In the genomic region with DNA sequence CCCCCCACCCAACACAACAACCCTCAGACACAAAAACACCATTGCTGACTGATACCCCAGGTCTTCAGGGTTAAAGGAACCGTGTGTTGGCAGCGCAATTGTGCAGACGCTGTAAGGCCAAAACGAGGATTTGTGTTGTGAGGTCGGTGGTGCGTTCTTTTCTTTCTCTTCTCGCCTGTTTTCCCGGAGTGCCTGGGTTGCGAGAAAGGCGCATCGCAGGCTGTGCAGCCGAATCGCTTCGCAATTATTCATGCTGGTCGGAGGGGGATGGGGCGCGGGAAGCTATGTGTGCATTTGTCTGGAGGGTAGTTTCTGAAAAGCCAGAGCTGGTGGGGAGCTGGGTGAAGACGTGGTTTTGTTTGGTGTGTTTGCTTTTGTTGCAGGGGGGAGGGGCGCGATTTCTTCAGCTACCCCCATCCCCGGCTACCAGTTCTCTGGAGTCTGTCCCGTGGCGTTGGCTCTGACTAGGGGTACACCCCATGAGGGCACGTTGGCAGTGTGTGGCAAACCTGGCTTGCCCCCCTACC, we compare ENCODE assay signal across 1 cellular context.
TF ChIP-seq lines count a peak whose summit lies in the region.

No MANE protein-coding gene starts in this region.

TF ChIP-seq in HEK293, 187 proteins besides CTCF, POLR2A, EP300 and RAD21 (continued from another document and continues in another):
- TF ChIP-seq, protein P1, sequence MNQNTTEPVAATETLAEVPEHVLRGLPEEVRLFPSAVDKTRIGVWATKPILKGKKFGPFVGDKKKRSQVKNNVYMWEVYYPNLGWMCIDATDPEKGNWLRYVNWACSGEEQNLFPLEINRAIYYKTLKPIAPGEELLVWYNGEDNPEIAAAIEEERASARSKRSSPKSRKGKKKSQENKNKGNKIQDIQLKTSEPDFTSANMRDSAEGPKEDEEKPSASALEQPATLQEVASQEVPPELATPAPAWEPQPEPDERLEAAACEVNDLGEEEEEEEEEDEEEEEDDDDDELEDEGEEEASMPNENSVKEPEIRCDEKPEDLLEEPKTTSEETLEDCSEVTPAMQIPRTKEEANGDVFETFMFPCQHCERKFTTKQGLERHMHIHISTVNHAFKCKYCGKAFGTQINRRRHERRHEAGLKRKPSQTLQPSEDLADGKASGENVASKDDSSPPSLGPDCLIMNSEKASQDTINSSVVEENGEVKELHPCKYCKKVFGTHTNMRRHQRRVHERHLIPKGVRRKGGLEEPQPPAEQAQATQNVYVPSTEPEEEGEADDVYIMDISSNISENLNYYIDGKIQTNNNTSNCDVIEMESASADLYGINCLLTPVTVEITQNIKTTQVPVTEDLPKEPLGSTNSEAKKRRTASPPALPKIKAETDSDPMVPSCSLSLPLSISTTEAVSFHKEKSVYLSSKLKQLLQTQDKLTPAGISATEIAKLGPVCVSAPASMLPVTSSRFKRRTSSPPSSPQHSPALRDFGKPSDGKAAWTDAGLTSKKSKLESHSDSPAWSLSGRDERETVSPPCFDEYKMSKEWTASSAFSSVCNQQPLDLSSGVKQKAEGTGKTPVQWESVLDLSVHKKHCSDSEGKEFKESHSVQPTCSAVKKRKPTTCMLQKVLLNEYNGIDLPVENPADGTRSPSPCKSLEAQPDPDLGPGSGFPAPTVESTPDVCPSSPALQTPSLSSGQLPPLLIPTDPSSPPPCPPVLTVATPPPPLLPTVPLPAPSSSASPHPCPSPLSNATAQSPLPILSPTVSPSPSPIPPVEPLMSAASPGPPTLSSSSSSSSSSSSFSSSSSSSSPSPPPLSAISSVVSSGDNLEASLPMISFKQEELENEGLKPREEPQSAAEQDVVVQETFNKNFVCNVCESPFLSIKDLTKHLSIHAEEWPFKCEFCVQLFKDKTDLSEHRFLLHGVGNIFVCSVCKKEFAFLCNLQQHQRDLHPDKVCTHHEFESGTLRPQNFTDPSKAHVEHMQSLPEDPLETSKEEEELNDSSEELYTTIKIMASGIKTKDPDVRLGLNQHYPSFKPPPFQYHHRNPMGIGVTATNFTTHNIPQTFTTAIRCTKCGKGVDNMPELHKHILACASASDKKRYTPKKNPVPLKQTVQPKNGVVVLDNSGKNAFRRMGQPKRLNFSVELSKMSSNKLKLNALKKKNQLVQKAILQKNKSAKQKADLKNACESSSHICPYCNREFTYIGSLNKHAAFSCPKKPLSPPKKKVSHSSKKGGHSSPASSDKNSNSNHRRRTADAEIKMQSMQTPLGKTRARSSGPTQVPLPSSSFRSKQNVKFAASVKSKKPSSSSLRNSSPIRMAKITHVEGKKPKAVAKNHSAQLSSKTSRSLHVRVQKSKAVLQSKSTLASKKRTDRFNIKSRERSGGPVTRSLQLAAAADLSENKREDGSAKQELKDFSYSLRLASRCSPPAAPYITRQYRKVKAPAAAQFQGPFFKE (tag by site-specific recombination; IDR thresholded peaks at IDR 0.05; ENCODE audit: borderline replicate concordance), result peak; percentile 72; the same call in 1 of the 2 replicates
- TF ChIP-seq, protein P2, sequence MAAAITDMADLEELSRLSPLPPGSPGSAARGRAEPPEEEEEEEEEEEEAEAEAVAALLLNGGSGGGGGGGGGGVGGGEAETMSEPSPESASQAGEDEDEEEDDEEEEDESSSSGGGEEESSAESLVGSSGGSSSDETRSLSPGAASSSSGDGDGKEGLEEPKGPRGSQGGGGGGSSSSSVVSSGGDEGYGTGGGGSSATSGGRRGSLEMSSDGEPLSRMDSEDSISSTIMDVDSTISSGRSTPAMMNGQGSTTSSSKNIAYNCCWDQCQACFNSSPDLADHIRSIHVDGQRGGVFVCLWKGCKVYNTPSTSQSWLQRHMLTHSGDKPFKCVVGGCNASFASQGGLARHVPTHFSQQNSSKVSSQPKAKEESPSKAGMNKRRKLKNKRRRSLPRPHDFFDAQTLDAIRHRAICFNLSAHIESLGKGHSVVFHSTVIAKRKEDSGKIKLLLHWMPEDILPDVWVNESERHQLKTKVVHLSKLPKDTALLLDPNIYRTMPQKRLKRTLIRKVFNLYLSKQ (tag by site-specific recombination; IDR thresholded peaks at IDR 0.05; ENCODE audit: borderline replicate concordance), result no peak
- TF ChIP-seq ZIC2 (tag by site-specific recombination; IDR thresholded peaks at IDR 0.05), result peak; percentile 72; the same call in 1 of the 2 replicates
- no peak for TF ChIP-seq ZNF140 (tag by site-specific recombination; IDR thresholded peaks at IDR 0.05)
- TF ChIP-seq ZNF426 (tag by site-specific recombination; IDR thresholded peaks at IDR 0.05), result no peak
- TF ChIP-seq RBAK (tag by site-specific recombination; IDR thresholded peaks at IDR 0.05), result no peak
- TF ChIP-seq, protein P3, sequence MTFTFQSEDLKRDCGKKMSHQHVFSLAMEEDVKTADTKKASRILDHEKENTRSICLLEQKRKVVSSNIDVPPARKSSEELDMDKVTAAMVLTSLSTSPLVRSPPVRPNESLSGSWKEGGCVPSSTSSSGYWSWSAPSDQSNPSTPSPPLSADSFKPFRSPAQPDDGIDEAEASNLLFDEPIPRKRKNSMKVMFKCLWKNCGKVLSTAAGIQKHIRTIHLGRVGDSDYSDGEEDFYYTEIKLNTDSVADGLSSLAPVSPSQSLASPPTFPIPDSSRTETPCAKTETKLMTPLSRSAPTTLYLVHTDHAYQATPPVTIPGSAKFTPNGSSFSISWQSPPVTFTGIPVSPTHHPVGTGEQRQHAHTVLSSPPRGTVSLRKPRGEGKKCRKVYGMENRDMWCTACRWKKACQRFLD (tag by site-specific recombination; IDR thresholded peaks at IDR 0.05), result no peak
- peak; percentile 56 for TF ChIP-seq ZNF843 (tag by site-specific recombination; IDR thresholded peaks at IDR 0.05)
- TF ChIP-seq ZNF561 (tag by site-specific recombination; IDR thresholded peaks at IDR 0.05; ENCODE audit: borderline replicate concordance), result no peak; the same call in 1 of the 2 replicates
- no peak for TF ChIP-seq ZNF660 (tag by site-specific recombination; IDR thresholded peaks at IDR 0.05)
- peak; percentile 75 for TF ChIP-seq ZXDB (tag by site-specific recombination; IDR thresholded peaks at IDR 0.05)
- peak; percentile 75; the same call in 1 of the 2 replicates for TF ChIP-seq ZNF391 (tag by site-specific recombination; IDR thresholded peaks at IDR 0.05; ENCODE audit: borderline replicate concordance, low read depth)
- peak; percentile 45 for TF ChIP-seq ZNF610 (tag by site-specific recombination; IDR thresholded peaks at IDR 0.05; ENCODE audit: borderline replicate concordance)
- TF ChIP-seq ZNF292 (tag by site-specific recombination; IDR thresholded peaks at IDR 0.05; ENCODE audit: borderline replicate concordance, low read depth), result no peak
- TF ChIP-seq ZNF214 (tag by site-specific recombination; IDR thresholded peaks at IDR 0.05; ENCODE audit: borderline replicate concordance), result no peak
- peak; percentile 53; the same call in 1 of the 2 replicates for TF ChIP-seq ZNF768 (tag by site-specific recombination; IDR thresholded peaks at IDR 0.05)
- no peak for TF ChIP-seq ZNF623 (tag by site-specific recombination; IDR thresholded peaks at IDR 0.05)
- TF ChIP-seq, protein P4, sequence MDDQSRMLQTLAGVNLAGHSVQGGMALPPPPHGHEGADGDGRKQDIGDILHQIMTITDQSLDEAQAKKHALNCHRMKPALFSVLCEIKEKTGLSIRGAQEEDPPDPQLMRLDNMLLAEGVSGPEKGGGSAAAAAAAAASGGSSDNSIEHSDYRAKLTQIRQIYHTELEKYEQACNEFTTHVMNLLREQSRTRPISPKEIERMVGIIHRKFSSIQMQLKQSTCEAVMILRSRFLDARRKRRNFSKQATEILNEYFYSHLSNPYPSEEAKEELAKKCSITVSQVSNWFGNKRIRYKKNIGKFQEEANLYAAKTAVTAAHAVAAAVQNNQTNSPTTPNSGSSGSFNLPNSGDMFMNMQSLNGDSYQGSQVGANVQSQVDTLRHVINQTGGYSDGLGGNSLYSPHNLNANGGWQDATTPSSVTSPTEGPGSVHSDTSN (CRISPR knock-in tag; IDR thresholded peaks at IDR 0.05), result no peak
- TF ChIP-seq, protein P5, sequence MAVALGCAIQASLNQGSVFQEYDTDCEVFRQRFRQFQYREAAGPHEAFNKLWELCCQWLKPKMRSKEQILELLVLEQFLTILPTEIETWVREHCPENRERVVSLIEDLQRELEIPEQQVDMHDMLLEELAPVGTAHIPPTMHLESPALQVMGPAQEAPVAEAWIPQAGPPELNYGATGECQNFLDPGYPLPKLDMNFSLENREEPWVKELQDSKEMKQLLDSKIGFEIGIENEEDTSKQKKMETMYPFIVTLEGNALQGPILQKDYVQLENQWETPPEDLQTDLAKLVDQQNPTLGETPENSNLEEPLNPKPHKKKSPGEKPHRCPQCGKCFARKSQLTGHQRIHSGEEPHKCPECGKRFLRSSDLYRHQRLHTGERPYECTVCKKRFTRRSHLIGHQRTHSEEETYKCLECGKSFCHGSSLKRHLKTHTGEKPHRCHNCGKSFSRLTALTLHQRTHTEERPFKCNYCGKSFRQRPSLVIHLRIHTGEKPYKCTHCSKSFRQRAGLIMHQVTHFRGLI (tag by site-specific recombination; IDR thresholded peaks at IDR 0.05), result no peak
- TF ChIP-seq ZNF791 (tag by site-specific recombination; IDR thresholded peaks at IDR 0.05), result no peak
- no peak for TF ChIP-seq ZNF544 (tag by site-specific recombination; IDR thresholded peaks at IDR 0.05)
- no peak for TF ChIP-seq ZNF350 (tag by site-specific recombination; IDR thresholded peaks at IDR 0.05)
- TF ChIP-seq SCRT2 (tag by site-specific recombination; IDR thresholded peaks at IDR 0.05), result 0 out of 2 replicates have a peak, but pooled peaks have one; percentile 30
- peak; percentile 92 for TF ChIP-seq MZF1 (tag by site-specific recombination; IDR thresholded peaks at IDR 0.05; ENCODE audit: borderline replicate concordance)
- peak; percentile 77; the same call in 1 of the 2 replicates for TF ChIP-seq PRDM1 (tag by site-specific recombination; IDR thresholded peaks at IDR 0.05)
- TF ChIP-seq ZNF37A (tag by site-specific recombination; IDR thresholded peaks at IDR 0.05), result no peak
- peak; percentile 67 for TF ChIP-seq OSR2 (tag by site-specific recombination; IDR thresholded peaks at IDR 0.05)
- TF ChIP-seq ZNF621 (tag by site-specific recombination; IDR thresholded peaks at IDR 0.05), result no peak
- peak; percentile 91 for TF ChIP-seq FEZF1 (tag by site-specific recombination; IDR thresholded peaks at IDR 0.05)
- TF ChIP-seq ZNF596 (tag by site-specific recombination; IDR thresholded peaks at IDR 0.05), result no peak
- TF ChIP-seq KLF8 (tag by site-specific recombination; IDR thresholded peaks at IDR 0.05), result peak; percentile 86
- no peak for TF ChIP-seq ZNF514 (tag by site-specific recombination; IDR thresholded peaks at IDR 0.05)
- peak; percentile 70 for TF ChIP-seq KLF9 (tag by site-specific recombination; IDR thresholded peaks at IDR 0.05; ENCODE audit: low read depth)
- no peak for TF ChIP-seq MEIS1 (CRISPR knock-in tag; IDR thresholded peaks at IDR 0.05; ENCODE audit: borderline replicate concordance)
- TF ChIP-seq, protein P6, sequence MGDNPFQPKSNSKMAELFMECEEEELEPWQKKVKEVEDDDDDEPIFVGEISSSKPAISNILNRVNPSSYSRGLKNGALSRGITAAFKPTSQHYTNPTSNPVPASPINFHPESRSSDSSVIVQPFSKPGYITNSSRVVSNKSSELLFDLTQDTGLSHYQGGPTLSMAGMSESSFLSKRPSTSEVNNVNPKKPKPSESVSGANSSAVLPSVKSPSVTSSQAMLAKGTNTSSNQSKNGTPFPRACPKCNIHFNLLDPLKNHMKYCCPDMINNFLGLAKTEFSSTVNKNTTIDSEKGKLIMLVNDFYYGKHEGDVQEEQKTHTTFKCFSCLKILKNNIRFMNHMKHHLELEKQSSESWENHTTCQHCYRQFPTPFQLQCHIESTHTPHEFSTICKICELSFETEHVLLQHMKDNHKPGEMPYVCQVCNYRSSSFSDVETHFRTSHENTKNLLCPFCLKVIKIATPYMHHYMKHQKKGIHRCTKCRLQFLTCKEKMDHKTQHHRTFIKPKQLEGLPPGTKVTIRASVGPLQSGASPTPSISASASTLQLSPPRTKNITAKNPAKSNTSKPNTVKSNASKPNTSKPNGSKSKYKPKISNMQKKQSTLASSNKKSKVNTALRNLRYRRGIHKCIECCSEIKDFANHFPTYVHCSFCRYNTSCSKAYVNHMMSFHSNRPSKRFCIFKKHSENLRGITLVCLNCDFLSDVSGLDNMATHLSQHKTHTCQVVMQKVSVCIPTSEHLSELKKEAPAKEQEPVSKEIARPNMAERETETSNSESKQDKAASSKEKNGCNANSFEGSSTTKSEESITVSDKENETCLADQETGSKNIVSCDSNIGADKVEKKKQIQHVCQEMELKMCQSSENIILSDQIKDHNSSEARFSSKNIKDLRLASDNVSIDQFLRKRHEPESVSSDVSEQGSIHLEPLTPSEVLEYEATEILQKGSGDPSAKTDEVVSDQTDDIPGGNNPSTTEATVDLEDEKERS (tag by site-specific recombination; IDR thresholded peaks at IDR 0.05), result no peak
- TF ChIP-seq ZNF423 (tag by site-specific recombination; IDR thresholded peaks at IDR 0.05), result no peak
- no peak for TF ChIP-seq ZSCAN23 (tag by site-specific recombination; IDR thresholded peaks at IDR 0.05)
- TF ChIP-seq ZNF211 (tag by site-specific recombination; IDR thresholded peaks at IDR 0.05; ENCODE audit: low read depth), result no peak
- no peak for TF ChIP-seq ZNF571 (tag by site-specific recombination; IDR thresholded peaks at IDR 0.05)
- TF ChIP-seq ZNF76 (tag by site-specific recombination; IDR thresholded peaks at IDR 0.05; ENCODE audit: borderline replicate concordance, low read depth), result peak; percentile 56
- TF ChIP-seq ZNF404 (tag by site-specific recombination; IDR thresholded peaks at IDR 0.05), result no peak
- 0 out of 2 replicates have a peak, but pooled peaks have one; percentile 24 for TF ChIP-seq SCRT1 (tag by site-specific recombination; IDR thresholded peaks at IDR 0.05; ENCODE audit: borderline replicate concordance)
- no peak for TF ChIP-seq ZNF221 (tag by site-specific recombination; IDR thresholded peaks at IDR 0.05; ENCODE audit: borderline replicate concordance)
- TF ChIP-seq BCL11B (tag by site-specific recombination; IDR thresholded peaks at IDR 0.05; ENCODE audit: low read depth), result peak; percentile 80
- TF ChIP-seq ZNF785 (tag by site-specific recombination; IDR thresholded peaks at IDR 0.05), result no peak
- no peak; the same call in 1 of the 2 replicates for TF ChIP-seq ZBTB21 (tag by site-specific recombination; IDR thresholded peaks at IDR 0.05)
- no peak for TF ChIP-seq ZNF701 (tag by site-specific recombination; IDR thresholded peaks at IDR 0.05)
- TF ChIP-seq ZNF555 (tag by site-specific recombination; conservative IDR thresholded peaks at IDR 0.05), result no peak
- peak; percentile 43; the same call in 1 of the 2 replicates for TF ChIP-seq KLF7 (tag by site-specific recombination; IDR thresholded peaks at IDR 0.05; ENCODE audit: borderline replicate concordance)
- TF ChIP-seq, protein P7, sequence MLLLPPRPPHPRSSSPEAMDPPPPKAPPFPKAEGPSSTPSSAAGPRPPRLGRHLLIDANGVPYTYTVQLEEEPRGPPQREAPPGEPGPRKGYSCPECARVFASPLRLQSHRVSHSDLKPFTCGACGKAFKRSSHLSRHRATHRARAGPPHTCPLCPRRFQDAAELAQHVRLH (tag by site-specific recombination; IDR thresholded peaks at IDR 0.05), result peak; percentile 76
- peak; percentile 84 for TF ChIP-seq ZBTB20 (tag by site-specific recombination; IDR thresholded peaks at IDR 0.05)
- no peak for TF ChIP-seq ZNF146 (tag by site-specific recombination; IDR thresholded peaks at IDR 0.05)
- TF ChIP-seq ZNF16 (tag by site-specific recombination; IDR thresholded peaks at IDR 0.05; ENCODE audit: low read depth), result no peak
- TF ChIP-seq REPIN1 (tag by site-specific recombination; IDR thresholded peaks at IDR 0.05; ENCODE audit: low read depth), result no peak
- TF ChIP-seq BCL11A (tag by site-specific recombination; IDR thresholded peaks at IDR 0.05; ENCODE audit: low read depth), result peak; percentile 86
- no peak for TF ChIP-seq HOXC10 (CRISPR knock-in tag; IDR thresholded peaks at IDR 0.05)
- TF ChIP-seq ZNF707 (tag by site-specific recombination; IDR thresholded peaks at IDR 0.05), result no peak
- no peak for TF ChIP-seq ZNF747 (tag by site-specific recombination; IDR thresholded peaks at IDR 0.05)
